11 cellular contexts compared by ENCODE assay signal in genomic region chr5:1479066-1479465, GRCh38. TPM values are rescaled to one million over a fixed set of nuclear protein-coding genes. Genes with fewer than 3 reads are reported as not detected.
"Had no signal": no experiment of that assay in that cellular context is flagged by ENCODE, and none has a peak within 500 bp of the region (broad histone marks: within the 10 kb centered on the region; RNA-seq: fewer than 3 reads in every experiment).

No MANE protein-coding gene starts in this region.

- H3K27ac ChIP-seq: neural progenitor cell, parathyroid adenoma had no signal

- H3K4me1 ChIP-seq: neural progenitor cell, parathyroid adenoma had no signal

- DNase-seq: activated CD8-positive, alpha-beta memory T cell treated with anti-CD3 and anti-CD28 coated beads, Interleukin-2, amount 10 ng/mL, durations not matched to agents 7 days and 5 days had no signal

- H3K4me3 Mint-ChIP-seq: activated CD8-positive, alpha-beta memory T cell treated with anti-CD3 and anti-CD28 coated beads, Interleukin-2, amount 10 ng/mL, durations not matched to agents 7 days and 5 days; activated naive CD8-positive, alpha-beta T cell; activated T-cell treated with anti-CD3 and anti-CD28 coated beads, Interleukin-2, amount 50 U/mL, for 24 hours; neural progenitor cell had no signal

- H3K4me3 ChIP-seq: dorsolateral prefrontal cortex, esophagus muscularis mucosa, neural progenitor cell, tibial artery had no signal

- H3K27me3 ChIP-seq: dorsolateral prefrontal cortex, esophagus muscularis mucosa, neural progenitor cell, tibial artery had no signal

- H3K9me3 Mint-ChIP-seq: activated T-cell treated with anti-CD3 and anti-CD28 coated beads, Interleukin-2, amount 50 U/mL, for 24 hours; neural progenitor cell had no signal

- H3K27me3 Mint-ChIP-seq: activated CD8-positive, alpha-beta memory T cell treated with anti-CD3 and anti-CD28 coated beads, Interleukin-2, amount 10 ng/mL, durations not matched to agents 7 days and 5 days; activated naive CD8-positive, alpha-beta T cell; activated T-cell treated with anti-CD3 and anti-CD28 coated beads, Interleukin-2, amount 50 U/mL, for 24 hours had no signal

- H3K27ac Mint-ChIP-seq: activated CD8-positive, alpha-beta memory T cell treated with anti-CD3 and anti-CD28 coated beads, Interleukin-2, amount 10 ng/mL, durations not matched to agents 7 days and 5 days; activated naive CD8-positive, alpha-beta T cell; activated T-cell treated with anti-CD3 and anti-CD28 coated beads, Interleukin-2, amount 50 U/mL, for 24 hours; neural progenitor cell had no signal

- H3K9me3 ChIP-seq: esophagus muscularis mucosa, tibial artery had no signal

- H3K36me3 ChIP-seq: neural progenitor cell had no signal

RNA-seq across cellular contexts. Expression of gene SLC6A3, which starts 33.8 kb away (rescaled TPM):
- total RNA-seq: left lobe of liver, mesenteric fat pad, renal cortical epithelial cell had no signal
